ENCODE assay signal across 11 cellular contexts in genomic region chr4:77801260-77801608, GRCh38. TPM values are rescaled to one million over a fixed set of nuclear protein-coding genes. Genes with fewer than 3 reads are reported as not detected.
DNase-seq lines count a peak whose midpoint lies in the region; ATAC-seq, FAIRE-seq and TF ChIP-seq lines count a peak whose summit lies in the region.
"Had no signal": no experiment of that assay in that cellular context is flagged by ENCODE, and none has a peak within 500 bp of the region (broad histone marks: within the 10 kb centered on the region; RNA-seq: fewer than 3 reads in every experiment).

No MANE protein-coding gene starts in this region.

- H3K9ac ChIP-seq in fibroblast of lung (ENCODE audit: insufficient read depth, low read length): no peak overlapping the region

- no peak overlapping the region for H3K4me3 ChIP-seq in fibroblast of lung (replicated peaks in 1 of 4; ENCODE audit: control extremely low read depth in 1 of 4, insufficient read depth in 1 of 4, low read depth in 3 of 4, low read length in 4 of 4)
- H3K4me3 ChIP-seq in small intestine (ENCODE audit: low read depth in 1 of 2, low read length in 2 of 2): no peak overlapping the region

- peaks cover 4% of the 10 kb centered on the region for H3K4me1 ChIP-seq in fibroblast of lung (ENCODE audit: control insufficient read depth, extremely low read depth, insufficient read depth, low read length)
- peaks cover 2 to 7% of the 10 kb centered on the region in 2 donors for H3K4me1 ChIP-seq in small intestine (ENCODE audit: control insufficient read depth in 2 of 2, insufficient read depth in 1 of 2, low read depth in 1 of 2, low read length in 1 of 2)

- CTCF ChIA-PET in activated naive CD4-positive, alpha-beta T cell treated with anti-CD3 and anti-CD28 coated beads for 36 hours (lab: Charles Lee): interaction anchor here (1.1 to 1.6 kb wide), 5 partner anchors 11 to 61 kb away, joined by 3 to 8 read pairs (median 5); partner anchors contain the start of gene MRPL1

- no peak overlapping the region for H3K27ac ChIP-seq in fibroblast of lung (ENCODE audit: insufficient read depth, low read length)
- H3K27ac ChIP-seq in small intestine (ENCODE audit: low read depth in 1 of 2, low read length in 1 of 2): peak overlapping the region in 1 of 2 donors; percentile 62
- H3K27ac ChIP-seq: foreskin keratinocyte had no signal

- peaks cover 85% of the 10 kb centered on the region for H3K4me1 Mint-ChIP-seq in activated naive CD4-positive, alpha-beta T cell treated with anti-CD3 and anti-CD28 coated beads for 36 hours (ENCODE audit: low read depth)
- H3K4me1 Mint-ChIP-seq in T-helper 1 cell treated with Interleukin-12 subunit alpha and Interleukin-12 subunit beta and Interleukin-4 antibody, amounts not matched to agents 30 μg/mL and 1 μg/mL, for 36 hours (ENCODE audit: low read depth): peaks cover 44% of the 10 kb centered on the region
- H3K4me1 Mint-ChIP-seq in stimulated activated naive CD8-positive, alpha-beta T cell treated with anti-CD3 and anti-CD28 coated beads, Interleukin-15, amount 100 ng/mL, for 72 hours: peaks cover 78% of the 10 kb centered on the region

- H3K79me2 ChIP-seq in fibroblast of lung (ENCODE audit: control insufficient read depth, insufficient read depth, low read length): peaks cover 8% of the 10 kb centered on the region

- H2AFZ ChIP-seq in fibroblast of lung (ENCODE audit: low read length): no peak overlapping the region

- 21 to 37% (median 30%) methylated on average over 1 of the region's 1 CpG for WGBS in small intestine, 3 donors

- no peak for DNase-seq in activated naive CD4-positive, alpha-beta T cell treated with anti-CD3 and anti-CD28 coated beads for 36 hours
- DNase-seq in activated naive CD4-positive, alpha-beta T cell (lab: John Stamatoyannopoulos, UW): no peak
- DNase-seq in fibroblast of lung (ENCODE audit: low read depth in 2 of 2): no peak
- DNase-seq in stimulated activated naive CD8-positive, alpha-beta T cell treated with anti-CD3 and anti-CD28 coated beads, Interleukin-15, amount 100 ng/mL, for 72 hours: no peak
- no peak for DNase-seq in small intestine
- DNase-seq in NCI-H1092 (lab: John Stamatoyannopoulos, UW): no peak
- DNase-seq: foreskin keratinocyte, NCI-H345 had no signal

- H3K9me3 ChIP-seq in fibroblast of lung (ENCODE audit: control insufficient read depth, insufficient read depth, low read depth, low read length) (no peaks in the 10 kb centered on the region), small intestine (ENCODE audit: control insufficient read depth, low read depth) (no peaks in the 10 kb centered on the region)

- peak overlapping the region; percentile 70 for H3K4me3 Mint-ChIP-seq in activated naive CD4-positive, alpha-beta T cell treated with anti-CD3 and anti-CD28 coated beads for 36 hours
- peak overlapping the region; percentile 76 for H3K4me3 Mint-ChIP-seq in T-helper 1 cell treated with Interleukin-12 subunit alpha and Interleukin-12 subunit beta and Interleukin-4 antibody, amounts not matched to agents 30 μg/mL and 1 μg/mL, for 36 hours
- peak overlapping the region; percentile 47 to 74 for H3K4me3 Mint-ChIP-seq in stimulated activated naive CD8-positive, alpha-beta T cell treated with anti-CD3 and anti-CD28 coated beads, Interleukin-15, amount 100 ng/mL, for 72 hours
- H3K4me3 Mint-ChIP-seq: mesothelial cell of epicardium had no signal

- ATAC-seq in stimulated activated naive CD8-positive, alpha-beta T cell treated with anti-CD3 and anti-CD28 coated beads, Interleukin-15, amount 100 ng/mL, for 72 hours: peak; percentile 81
- no peak for ATAC-seq in HG03520 (IDR thresholded peaks at IDR 0.05; ENCODE audit: unreplicated experiment)
- ATAC-seq: foreskin keratinocyte had no signal

- no peak for TF ChIP-seq CTCF in fibroblast of lung (conservative IDR thresholded peaks at IDR 0.05 in 1 of 2, IDR thresholded peaks at IDR 0.05 in 1 of 2; ENCODE audit: low read depth in 1 of 2, low read length in 2 of 2)

- peaks cover 13% of the 10 kb centered on the region for H3K36me3 Mint-ChIP-seq in activated naive CD4-positive, alpha-beta T cell treated with anti-CD3 and anti-CD28 coated beads for 36 hours (ENCODE audit: low read depth)
- peaks cover 22% of the 10 kb centered on the region for H3K36me3 Mint-ChIP-seq in T-helper 1 cell treated with Interleukin-12 subunit alpha and Interleukin-12 subunit beta and Interleukin-4 antibody, amounts not matched to agents 30 μg/mL and 1 μg/mL, for 36 hours (ENCODE audit: low read depth)

- H3K4me2 ChIP-seq in fibroblast of lung (ENCODE audit: extremely low read depth, insufficient read depth, low read length): peak overlapping the region; percentile 20

- H4K20me1 ChIP-seq in fibroblast of lung (ENCODE audit: control insufficient read depth, extremely low read depth, insufficient read depth, low read length): no peaks in the 10 kb centered on the region

- intact Hi-C loops in activated naive CD4-positive, alpha-beta T cell treated with anti-CD3 and anti-CD28 coated beads for 36 hours (cut with micrococcal nuclease): loop anchor here (1.0 kb wide), 4 partner anchors 15 to 975 kb away; partner anchors contain the start of genes BMP2K and MRPL1

- H3K36me3 ChIP-seq in fibroblast of lung (ENCODE audit: control insufficient read depth, insufficient read depth, low read length): no peaks in the 10 kb centered on the region
- H3K36me3 ChIP-seq in small intestine (ENCODE audit: control insufficient read depth in 2 of 2, insufficient read depth in 2 of 2, low read length in 2 of 2): no peaks in the 10 kb centered on the region

- H3K27me3 Mint-ChIP-seq in activated naive CD4-positive, alpha-beta T cell treated with anti-CD3 and anti-CD28 coated beads for 36 hours (ENCODE audit: low read depth): no peaks in the 10 kb centered on the region
- H3K27me3 Mint-ChIP-seq in T-helper 1 cell treated with Interleukin-12 subunit alpha and Interleukin-12 subunit beta and Interleukin-4 antibody, amounts not matched to agents 30 μg/mL and 1 μg/mL, for 36 hours (ENCODE audit: low read depth): no peaks in the 10 kb centered on the region
- no peaks in the 10 kb centered on the region for H3K27me3 Mint-ChIP-seq in stimulated activated naive CD8-positive, alpha-beta T cell treated with anti-CD3 and anti-CD28 coated beads, Interleukin-15, amount 100 ng/mL, for 72 hours

- peak overlapping the region; percentile 88 for H3K27ac Mint-ChIP-seq in activated naive CD4-positive, alpha-beta T cell treated with anti-CD3 and anti-CD28 coated beads for 36 hours
- peak overlapping the region; percentile 68 for H3K27ac Mint-ChIP-seq in T-helper 1 cell treated with Interleukin-12 subunit alpha and Interleukin-12 subunit beta and Interleukin-4 antibody, amounts not matched to agents 30 μg/mL and 1 μg/mL, for 36 hours
- H3K27ac Mint-ChIP-seq in stimulated activated naive CD8-positive, alpha-beta T cell treated with anti-CD3 and anti-CD28 coated beads, Interleukin-15, amount 100 ng/mL, for 72 hours: peak overlapping the region; percentile 87 to 89
- H3K27ac Mint-ChIP-seq: mesothelial cell of epicardium had no signal

- H3K27me3 ChIP-seq in fibroblast of lung (ENCODE audit: control insufficient read depth, insufficient read depth, low read length) (no peaks in the 10 kb centered on the region), small intestine (ENCODE audit: control insufficient read depth in 2 of 2, insufficient read depth in 2 of 2, low read length in 2 of 2) (no peaks in the 10 kb centered on the region)
- H3K27me3 ChIP-seq: foreskin keratinocyte had no signal

- FAIRE-seq in small intestine (lab: Jason Lieb, UNC): no peak

- peaks cover 6% of the 10 kb centered on the region for H3K9me3 Mint-ChIP-seq in activated naive CD4-positive, alpha-beta T cell treated with anti-CD3 and anti-CD28 coated beads for 36 hours
- peaks cover 12% of the 10 kb centered on the region for H3K9me3 Mint-ChIP-seq in T-helper 1 cell treated with Interleukin-12 subunit alpha and Interleukin-12 subunit beta and Interleukin-4 antibody, amounts not matched to agents 30 μg/mL and 1 μg/mL, for 36 hours
- peaks cover 4 to 12% of the 10 kb centered on the region in 2 donors for H3K9me3 Mint-ChIP-seq in stimulated activated naive CD8-positive, alpha-beta T cell treated with anti-CD3 and anti-CD28 coated beads, Interleukin-15, amount 100 ng/mL, for 72 hours
- H3K9me3 Mint-ChIP-seq: mesothelial cell of epicardium had no signal

RNA-seq across cellular contexts. Expression of gene CNOT6L, which starts 17.9 kb away (rescaled TPM):
- 100 to 1,000 TPM; 108 TPM for total RNA-seq in activated naive CD4-positive, alpha-beta T cell treated with anti-CD3 and anti-CD28 coated beads for 36 hours
- 11.8 and 12.7 TPM in 2 replicates for total RNA-seq in fibroblast of lung
- polyA plus RNA-seq in fibroblast of lung (8.1 and 11.4 TPM in 2 replicates), small intestine (1 to 10 TPM; 5.9 to 8.2 (median 6.7) TPM)
- 6.7 and 9.9 TPM in 2 replicates for polyA plus RNA-seq in fibroblast of lung (2012)
- polyA minus RNA-seq in fibroblast of lung (ENCODE audit: low replicate concordance): 18.2 and 20.1 TPM in 2 replicates
